Comparison of ENCODE assay signal across 9 cellular contexts in genomic region chr22:30144391-30144790, GRCh38.
"Had no signal": no experiment of that assay in that cellular context is flagged by ENCODE, and none has a peak within 500 bp of the region (broad histone marks: within the 10 kb centered on the region; RNA-seq: fewer than 3 reads in every experiment).

No MANE protein-coding gene starts in this region.

- H3K4me3 Mint-ChIP-seq: GM23338, H9 had no signal

- H3K27ac Mint-ChIP-seq: GM23338, H9 had no signal

- H3K27ac ChIP-seq: KMS-11 had no signal

- H3K9ac ChIP-seq: KMS-11 had no signal

- H2AFZ ChIP-seq: GM23338 had no signal

- H3K4me1 Mint-ChIP-seq: GM23338, H9 had no signal

- FAIRE-seq: H1, H54, HTR-8/SVneo had no signal

- ATAC-seq: GM23338 had no signal

- DNase-seq: H9, HCEC 1CT, IMR-90, KBM-7 had no signal

- H3K4me3 ChIP-seq: GM23338 had no signal

- H3K4me2 ChIP-seq: GM23338, KMS-11 had no signal
